In the genomic region with DNA sequence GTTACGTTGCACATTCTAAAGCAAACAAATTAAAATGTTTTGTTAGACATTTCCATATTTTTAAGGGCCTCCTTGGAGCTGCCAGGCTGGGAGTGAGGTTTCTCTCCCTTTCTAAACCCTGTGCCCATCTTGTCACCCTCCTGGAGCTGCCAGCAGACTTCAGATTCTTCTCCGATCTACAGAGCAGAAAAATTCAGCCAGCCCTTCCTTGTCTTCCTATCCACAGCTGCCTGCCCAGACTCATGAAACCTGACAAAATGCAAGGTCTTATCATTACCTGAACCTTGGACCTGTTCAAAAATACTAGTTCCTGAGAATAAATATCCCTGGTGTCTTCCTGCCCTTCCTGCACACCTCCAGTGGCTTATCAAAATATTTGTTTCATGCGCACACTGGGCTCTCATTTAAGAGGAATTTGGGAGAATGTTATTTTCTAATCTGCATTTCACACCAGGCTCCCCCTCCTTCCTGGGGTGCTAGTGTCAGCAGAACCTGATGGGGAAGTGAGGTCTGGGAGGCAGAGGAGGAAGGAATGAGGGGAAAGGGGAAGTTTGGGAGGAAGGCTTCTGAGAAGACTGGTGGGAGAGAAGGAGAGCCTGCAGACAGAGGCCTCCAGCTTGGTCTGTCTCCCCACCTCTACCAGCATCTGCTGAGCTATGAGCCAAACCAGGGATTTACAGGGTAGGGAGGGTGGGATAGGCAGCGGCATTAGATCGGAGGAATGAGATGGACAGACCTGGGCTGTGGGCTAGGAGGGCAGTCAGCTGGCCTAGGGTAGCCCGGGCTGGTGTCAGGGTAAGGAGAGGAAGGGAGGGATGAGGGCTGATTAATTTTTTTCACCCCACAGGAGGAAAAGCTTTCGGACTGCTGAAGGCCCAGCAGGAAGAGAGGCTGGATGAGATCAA, we compare ENCODE assay signal across 9 cellular contexts. TPM values are rescaled to one million over a fixed set of nuclear protein-coding genes. Genes with fewer than 3 reads are reported as not detected.
DNase-seq lines count a peak whose midpoint lies in the region; ATAC-seq and TF ChIP-seq lines count a peak whose summit lies in the region.
"Had no signal": no experiment of that assay in that cellular context is flagged by ENCODE, and none has a peak within 500 bp of the region (broad histone marks: within the 10 kb centered on the region; RNA-seq: fewer than 3 reads in every experiment).

Gene AIF1, plus strand, starts transcription at position 561 of the 905 bp plus-strand sequence. Its CDS starts 96 bp downstream, at position 657.

- no peak for ATAC-seq in stimulated activated naive CD8-positive, alpha-beta T cell treated with anti-CD3 and anti-CD28 coated beads, Interleukin-15, Interleukin-2, amounts not matched to agents 100 U/mL and 50 U/mL, for 24 hours
- ATAC-seq in naive B cell (ENCODE audit: low read depth in 2 of 2): peak; percentile 24 to 38

- H3K4me3 Mint-ChIP-seq in stimulated activated naive CD8-positive, alpha-beta T cell treated with anti-CD3 and anti-CD28 coated beads, Interleukin-15, Interleukin-2, amounts not matched to agents 100 ng/mL and 50 ng/mL, for 24 hours: peak within 1 kb of the TSS; percentile 90
- H3K4me3 Mint-ChIP-seq in brain (peak within 1 kb of the TSS in 4 of 5 experiments; percentile 35 to 73 (median 58)), naive B cell (peak within 1 kb of the TSS; percentile 54 to 88 (median 68))

- DNase-seq in stimulated activated naive CD8-positive, alpha-beta T cell treated with anti-CD3 and anti-CD28 coated beads, Interleukin-15, Interleukin-2, amounts not matched to agents 100 U/mL and 50 U/mL, for 24 hours: no peak
- DNase-seq in naive B cell (no peak), NCI-H2029 treated with DMSO at 0.1 percent for 48 hours (lab: John Stamatoyannopoulos, UW) (no peak), ecto neural progenitor cell (ENCODE audit: low spot score) (no peak), cerebellar nuclear complex (lab: John Stamatoyannopoulos, UW) (no peak)
- DNase-seq in stimulated activated CD4-positive, alpha-beta T cell treated with anti-CD3 and anti-CD28 coated beads, Interleukin-1b, Interleukin-23, amount 100 ng/mL, for 48 hours: no peak

- H3K4me1 Mint-ChIP-seq in stimulated activated naive CD8-positive, alpha-beta T cell treated with anti-CD3 and anti-CD28 coated beads, Interleukin-15, Interleukin-2, amounts not matched to agents 100 ng/mL and 50 ng/mL, for 24 hours (ENCODE audit: low read depth): peaks cover 54% of the 10 kb centered on the region
- H3K4me1 Mint-ChIP-seq in brain (peaks cover 13% of the 10 kb centered on the region), naive B cell (peaks cover 29 to 40% (median 31%) of the 10 kb centered on the region in 3 donors)

- H3K27me3 Mint-ChIP-seq in stimulated activated naive CD8-positive, alpha-beta T cell treated with anti-CD3 and anti-CD28 coated beads, Interleukin-15, Interleukin-2, amounts not matched to agents 100 ng/mL and 50 ng/mL, for 24 hours: no peaks in the 10 kb centered on the region
- H3K27me3 Mint-ChIP-seq in brain: peaks cover 9% of the 10 kb centered on the region
- no peaks in the 10 kb centered on the region for H3K27me3 Mint-ChIP-seq in naive B cell

- peak within 1 kb of the TSS; percentile 91 for H3K27ac Mint-ChIP-seq in stimulated activated naive CD8-positive, alpha-beta T cell treated with anti-CD3 and anti-CD28 coated beads, Interleukin-15, Interleukin-2, amounts not matched to agents 100 ng/mL and 50 ng/mL, for 24 hours
- H3K27ac Mint-ChIP-seq in brain (peak within 1 kb of the TSS in 4 of 5 experiments; percentile 13 to 48 (median 42)), naive B cell (peak within 1 kb of the TSS; percentile 60 to 92 (median 86))

- TF ChIP-seq CTCF in brain (conservative IDR thresholded peaks at IDR 0.05): no peak

- H3K36me3 Mint-ChIP-seq in stimulated activated naive CD8-positive, alpha-beta T cell treated with anti-CD3 and anti-CD28 coated beads, Interleukin-15, Interleukin-2, amounts not matched to agents 100 ng/mL and 50 ng/mL, for 24 hours (ENCODE audit: low read depth): peaks cover 16% of the 10 kb centered on the region
- H3K36me3 Mint-ChIP-seq in brain (no peaks in the 10 kb centered on the region), naive B cell (no peaks in the 10 kb centered on the region)

- H3K9me3 Mint-ChIP-seq in stimulated activated naive CD8-positive, alpha-beta T cell treated with anti-CD3 and anti-CD28 coated beads, Interleukin-15, Interleukin-2, amounts not matched to agents 100 ng/mL and 50 ng/mL, for 24 hours: no peaks in the 10 kb centered on the region
- H3K9me3 Mint-ChIP-seq in brain (no peaks in the 10 kb centered on the region), naive B cell (no peaks in the 10 kb centered on the region)

RNA-seq across cellular contexts. Expression of gene AIF1, which starts in this region (rescaled TPM):
- polyA plus RNA-seq in brain (ENCODE audit: insufficient read depth, low read depth, low replicate concordance): 14.9 TPM
- polyA plus RNA-seq in naive B cell (ENCODE audit: low read depth in 6 of 6): 10 to 100 TPM in 1 of 6 donors, 1 to 10 TPM in 4, under 1 TPM in 1; 0.50 to 14.4 (median 3.5) TPM
- polyA plus RNA-seq: keratinocyte had no signal
